In genomic region chr5:116475232-116475828, GRCh38 we compare ENCODE assay signal across 22 cellular contexts.
A peak's percentile ranks its signal among the peaks of the same experiment; 100 is the strongest.
DNase-seq lines count a peak whose midpoint lies in the region; ATAC-seq and TF ChIP-seq lines count a peak whose summit lies in the region.
"Had no signal": no experiment of that assay in that cellular context is flagged by ENCODE, and none has a peak within 500 bp of the region (broad histone marks: within the 10 kb centered on the region; RNA-seq: fewer than 3 reads in every experiment).

No MANE protein-coding gene starts in this region.

- TF ChIP-seq CTCF in GM13977 (IDR thresholded peaks at IDR 0.05; ENCODE audit: extremely low read depth, insufficient read depth, missing control alignments) (no peak), GM20000 (IDR thresholded peaks at IDR 0.05; ENCODE audit: extremely low read depth, missing control alignments) (no peak)

- in situ Hi-C loops in GM13977 (cut with MboI; ENCODE audit: low pct_unique_long_range_greater_than_20kb, low sequenced_read_pairs, unreplicated experiment) = no loop called here

- H3K27ac ChIP-seq in angular gyrus (ENCODE audit: low read depth, low read length) = peak overlapping the region; percentile 27
- H3K27ac ChIP-seq: KMS-11, upper lobe of right lung had no signal

- ATAC-seq in HG02885 (IDR thresholded peaks at IDR 0.05; ENCODE audit: poor library complexity, unreplicated experiment) (peak; percentile 98), GM19455 (IDR thresholded peaks at IDR 0.05; ENCODE audit: unreplicated experiment) (no peak)
- ATAC-seq: upper lobe of right lung, WTC11 had no signal

- DNase-seq in GM13977 (ENCODE audit: low spot score) (peak; percentile 15), GM20000 (ENCODE audit: low spot score) (peak; percentile 19), D341Med (ENCODE audit: low spot score) (no peak), AG08396 (ENCODE audit: low spot score) (no peak), inferior parietal cortex (ENCODE audit: extremely low spot score) (no peak)
- DNase-seq: ACHN; activated CD4-positive, alpha-beta memory T cell treated with anti-CD3 and anti-CD28 coated beads, Interleukin-2, amount 10 ng/mL, durations not matched to agents 7 days and 5 days; activated T-cell treated with anti-CD3 and anti-CD28 coated beads, Interleukin-2, amount 50 U/mL, for 1 hour; CD4-positive, CD25-positive, alpha-beta regulatory T cell; DMS79; H9; NCI-H1092 treated with DMSO at 0.1 percent for 48 hours; NCI-H510A treated with DMSO at 0.1 percent for 48 hours; posterior cingulate gyrus; stimulated activated CD4-positive, alpha-beta T cell treated with anti-CD3 and anti-CD28 coated beads, Interleukin-1b, Interleukin-23, amount 100 ng/mL, for 48 hours; T-helper 2 cell; upper lobe of right lung had no signal

Comparison
In these comparisons a context has a peak if more than half of its experiments do, and no peak if none do; other contexts are left out.
1. DNase-seq: peak in GM13977 (single experiment) and GM20000 (single experiment); none in D341Med (single experiment), AG08396 (single experiment) and inferior parietal cortex (single experiment).